ENCODE assay signal across 36 cellular contexts in genomic region chrX:3648084-3648483, GRCh38.
"Had no signal": no experiment of that assay in that cellular context is flagged by ENCODE, and none has a peak within 500 bp of the region (broad histone marks: within the 10 kb centered on the region; RNA-seq: fewer than 3 reads in every experiment).

No MANE protein-coding gene starts in this region.

- H3K27me3 ChIP-seq: MG63 had no signal

- H3K4me3 ChIP-seq: MG63 had no signal

- DNase-seq: Karpas-422, Kasumi-1, MG63, MM.1S, MV-4-11, NCI-H1048, NCI-H1092, NCI-H1092 treated with DMSO at 0.1 percent for 48 hours, NCI-H1105, NCI-H1105 treated with DMSO at 0.1 percent for 48 hours, NCI-H1417, NCI-H1417 treated with DMSO at 0.1 percent for 48 hours, NCI-H1436, NCI-H1436 treated with DMSO at 0.1 percent for 48 hours, NCI-H146, NCI-H1694, NCI-H1694 treated with DMSO at 0.1 percent for 48 hours, NCI-H187, NCI-H187 treated with DMSO at 0.1 percent for 48 hours, NCI-H1930, NCI-H2029, NCI-H2029 treated with DMSO at 0.1 percent for 48 hours, NCI-H2081, NCI-H2081 treated with DMSO at 0.1 percent for 48 hours, NCI-H2107, NCI-H2171, NCI-H2171 treated with DMSO at 0.1 percent for 48 hours, NCI-H2227 treated with DMSO at 0.1 percent for 48 hours, NCI-H226, NCI-H345, NCI-H446, NCI-H446 treated with DMSO at 0.1 percent for 48 hours, NCI-H510A, NCI-H510A treated with DMSO at 0.1 percent for 48 hours, NCI-H524, NCI-H524 treated with DMSO at 0.1 percent for 48 hours had no signal

- H3K36me3 ChIP-seq: MG63 had no signal

- H3K9me3 ChIP-seq: MG63 had no signal
